Comparison of ENCODE assay signal across 18 cellular contexts in genomic region chr6:17474289-17474688, GRCh38.
"Had no signal": no experiment of that assay in that cellular context is flagged by ENCODE, and none has a peak within 500 bp of the region (broad histone marks: within the 10 kb centered on the region; RNA-seq: fewer than 3 reads in every experiment).

No MANE protein-coding gene starts in this region.

- ATAC-seq: left lobe of liver had no signal

- H3K36me3 ChIP-seq: ovary, WERI-Rb-1 had no signal

- H3K27ac Mint-ChIP-seq: activated naive CD8-positive, alpha-beta T cell had no signal

- H3K27me3 Mint-ChIP-seq: activated naive CD8-positive, alpha-beta T cell had no signal

- H3K9me3 ChIP-seq: ovary had no signal

- H3K27ac ChIP-seq: ovary, WERI-Rb-1 had no signal

- H3K27me3 ChIP-seq: ovary had no signal

- H3K4me3 Mint-ChIP-seq: activated naive CD8-positive, alpha-beta T cell; naive B cell had no signal

- H3K4me3 ChIP-seq: ovary had no signal

- H3K9me3 Mint-ChIP-seq: naive B cell had no signal

- DNase-seq: activated CD4-positive, alpha-beta T cell treated with anti-CD3 and anti-CD28 coated beads for 1 hour; foreskin fibroblast; glutamatergic neuron; mammary epithelial cell; midbrain; naive B cell; ovary; stimulated activated CD4-positive, alpha-beta T cell treated with anti-CD3 and anti-CD28 coated beads, Interleukin-12 subunit alpha, Interleukin-12 subunit beta, amount 100 ng/mL, for 4 hours; stimulated activated CD4-positive, alpha-beta T cell treated with anti-CD3 and anti-CD28 coated beads, Interleukin-1b, Interleukin-23, amount 100 ng/mL, for 48 hours; stimulated activated CD8-positive, alpha-beta memory T cell treated with anti-CD3 and anti-CD28 coated beads, Interleukin-4, amount 100 ng/mL, for 48 hours; stimulated activated naive CD4-positive, alpha-beta T cell; substantia nigra; SW 1271; T-helper 2 cell; trophoblast cell; WERI-Rb-1 had no signal

- H3K36me3 Mint-ChIP-seq: activated naive CD8-positive, alpha-beta T cell; naive B cell had no signal

- H3K4me1 Mint-ChIP-seq: naive B cell had no signal
